In genomic region chr19:33271246-33272021, GRCh38 we compare ENCODE assay signal across 28 cellular contexts. TPM values are rescaled to one million over a fixed set of nuclear protein-coding genes. Genes with fewer than 3 reads are reported as not detected.
"Had no signal": no experiment of that assay in that cellular context is flagged by ENCODE, and none has a peak within 500 bp of the region (broad histone marks: within the 10 kb centered on the region; RNA-seq: fewer than 3 reads in every experiment).

No MANE protein-coding gene starts in this region.

- H3K36me3 Mint-ChIP-seq: activated CD8-positive, alpha-beta memory T cell treated with anti-CD3 and anti-CD28 coated beads, Interleukin-2, amount 10 ng/mL, durations not matched to agents 7 days and 5 days; activated naive CD4-positive, alpha-beta T cell treated with anti-CD3 and anti-CD28 coated beads, Interleukin-2, amount 50 U/mL, for 24 hours; WTC11 had no signal

- H3K36me3 ChIP-seq: breast epithelium, Peyer's patch had no signal

- H3K27ac Mint-ChIP-seq: activated CD8-positive, alpha-beta memory T cell treated with anti-CD3 and anti-CD28 coated beads, Interleukin-2, amount 10 ng/mL, durations not matched to agents 7 days and 5 days; activated naive CD4-positive, alpha-beta T cell treated with anti-CD3 and anti-CD28 coated beads, Interleukin-2, amount 50 U/mL, for 24 hours; activated T-cell treated with anti-CD3 and anti-CD28 coated beads, Interleukin-2, amount 50 U/mL, for 24 hours; activated T-helper 1 cell treated with anti-CD3 and anti-CD28 coated beads, Interleukin-12 subunit alpha, Interleukin-12 subunit beta, Interleukin-2, Interleukin-4 antibody, amounts not matched to agents 30 ng/mL and 10 ng/mL and 1 ng/mL, durations not matched to agents 14 hours and 24 hours and 36 hours; T-helper 17 cell had no signal

- H3K9me3 Mint-ChIP-seq: activated naive CD4-positive, alpha-beta T cell treated with anti-CD3 and anti-CD28 coated beads, Interleukin-2, amount 50 U/mL, for 24 hours; activated T-cell treated with anti-CD3 and anti-CD28 coated beads, Interleukin-2, amount 50 U/mL, for 24 hours; activated T-helper 1 cell treated with anti-CD3 and anti-CD28 coated beads, Interleukin-12 subunit alpha, Interleukin-12 subunit beta, Interleukin-2, Interleukin-4 antibody, amounts not matched to agents 30 ng/mL and 10 ng/mL and 1 ng/mL, durations not matched to agents 14 hours and 24 hours and 36 hours; WTC11 had no signal

- H3K9me3 ChIP-seq: breast epithelium, Peyer's patch had no signal

- H3K4me3 ChIP-seq: breast epithelium, Peyer's patch had no signal

- H3K27me3 ChIP-seq: breast epithelium, Peyer's patch had no signal

- H3K27ac ChIP-seq: breast epithelium, Peyer's patch, RWPE1 had no signal

- H3K27me3 Mint-ChIP-seq: activated CD8-positive, alpha-beta memory T cell treated with anti-CD3 and anti-CD28 coated beads, Interleukin-2, amount 10 ng/mL, durations not matched to agents 7 days and 5 days; activated naive CD4-positive, alpha-beta T cell treated with anti-CD3 and anti-CD28 coated beads, Interleukin-2, amount 50 U/mL, for 24 hours; activated T-cell treated with anti-CD3 and anti-CD28 coated beads, Interleukin-2, amount 50 U/mL, for 24 hours; T-helper 17 cell had no signal

- DNase-seq: activated CD4-positive, alpha-beta T cell treated with anti-CD3 and anti-CD28 coated beads for 48 hours; activated CD4-positive, alpha-beta T cell treated with anti-CD3 and anti-CD28 coated beads, Interleukin-2, amount 50 U/mL, for 4 hours; activated CD4-positive, CD25-positive, alpha-beta regulatory T cell treated with anti-CD3 and anti-CD28 coated beads, Interleukin-2, amount 50 U/mL, for 72 hours; activated CD8-positive, alpha-beta memory T cell treated with anti-CD3 and anti-CD28 coated beads, Interleukin-2, amount 10 ng/mL, durations not matched to agents 7 days and 5 days; activated effector memory CD4-positive, alpha-beta T cell treated with Interleukin-2 at 50 U/mL for 16 hours; activated naive CD4-positive, alpha-beta T cell; activated T-cell treated with anti-CD3 and anti-CD28 coated beads, Interleukin-2, amount 50 U/mL, for 24 hours; caudate nucleus; Karpas-422; MM.1S; NCI-H1105; NCI-H1436 treated with DMSO at 0.1 percent for 48 hours; NCI-H187; NCI-H2081; NCI-H446; NCI-H526; NCI-H774; NK-92 treated with Interleukin-12 subunit alpha and Interleukin-12 subunit beta, amount 100 ng/mL, for 24 hours; Peyer's patch; SHP77 treated with DMSO at 0.1 percent for 48 hours; T-helper 17 cell; T-helper 9 cell had no signal

- H3K4me3 Mint-ChIP-seq: activated CD8-positive, alpha-beta memory T cell treated with anti-CD3 and anti-CD28 coated beads, Interleukin-2, amount 10 ng/mL, durations not matched to agents 7 days and 5 days; activated naive CD4-positive, alpha-beta T cell treated with anti-CD3 and anti-CD28 coated beads, Interleukin-2, amount 50 U/mL, for 24 hours; activated T-cell treated with anti-CD3 and anti-CD28 coated beads, Interleukin-2, amount 50 U/mL, for 24 hours; activated T-helper 1 cell treated with anti-CD3 and anti-CD28 coated beads, Interleukin-12 subunit alpha, Interleukin-12 subunit beta, Interleukin-2, Interleukin-4 antibody, amounts not matched to agents 30 ng/mL and 10 ng/mL and 1 ng/mL, durations not matched to agents 14 hours and 24 hours and 36 hours; T-helper 17 cell; WTC11 had no signal

- ATAC-seq: activated CD8-positive, alpha-beta memory T cell treated with anti-CD3 and anti-CD28 coated beads, Interleukin-2, amount 10 ng/mL, durations not matched to agents 7 days and 5 days; T-helper 17 cell; WTC11 had no signal

RNA-seq across cellular contexts. Expression of gene SLC7A10, which starts 45.8 kb away (rescaled TPM):
- total RNA-seq: activated CD8-positive, alpha-beta memory T cell treated with anti-CD3 and anti-CD28 coated beads, Interleukin-2, amount 10 ng/mL, durations not matched to agents 7 days and 5 days; activated T-helper 1 cell treated with anti-CD3 and anti-CD28 coated beads, Interleukin-12 subunit alpha, Interleukin-12 subunit beta, Interleukin-2, Interleukin-4 antibody, amounts not matched to agents 30 ng/mL and 10 ng/mL and 1 ng/mL, durations not matched to agents 14 hours and 24 hours and 36 hours; Peyer's patch; T-helper 17 cell had no signal
- polyA plus RNA-seq: aorta had no signal
